In the genomic region with DNA sequence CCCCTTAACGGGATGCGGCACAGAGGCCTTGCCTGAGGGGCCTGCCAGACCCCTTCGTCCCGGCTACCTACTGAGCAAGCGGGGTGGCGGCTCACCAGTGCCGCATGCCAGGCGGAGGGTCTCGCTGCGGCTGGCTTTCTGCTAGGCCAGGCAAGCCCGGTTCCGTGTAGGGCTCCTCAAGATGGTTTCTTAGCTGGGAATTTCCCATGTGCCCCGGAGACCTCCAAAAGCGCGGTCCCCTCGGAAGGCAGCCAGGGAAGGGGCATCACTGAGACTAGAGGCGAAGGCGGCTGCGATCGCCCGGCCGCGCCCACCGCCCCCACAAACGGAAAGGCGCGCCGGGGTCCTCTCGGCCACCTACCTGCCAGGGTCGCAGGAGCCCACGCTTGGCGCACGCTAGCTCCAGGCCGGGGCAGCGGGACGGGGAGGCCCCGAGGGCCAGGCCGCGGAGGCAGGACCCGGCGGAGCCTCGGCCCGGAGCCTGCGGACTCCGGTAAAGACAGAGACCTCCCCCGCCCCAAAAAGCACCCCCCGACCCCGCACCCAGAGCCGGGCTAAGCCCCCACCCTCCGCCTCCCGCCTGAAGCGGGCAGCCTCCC, we compare ENCODE assay signal across 8 cellular contexts. TPM values are rescaled to one million over a fixed set of nuclear protein-coding genes. Genes with fewer than 3 reads are reported as not detected.
DNase-seq lines count a peak whose midpoint lies in the region; ATAC-seq and TF ChIP-seq lines count a peak whose summit lies in the region.

No MANE protein-coding gene starts in this region.

- TF ChIP-seq CTCF in CD8-positive, alpha-beta T cell (IDR thresholded peaks at IDR 0.05) = no peak
- TF ChIP-seq CTCF in gastrocnemius medialis (IDR thresholded peaks at IDR 0.05 in 4 of 5, conservative IDR thresholded peaks at IDR 0.05 in 1 of 5) = no peak

- POLR2A ChIA-PET in CD8-positive, alpha-beta T cell (lab: Charles Lee) = no interaction called here

- H3K27me3 ChIP-seq in CD8-positive, alpha-beta T cell (ENCODE audit: insufficient read depth, low read length) = no peaks in the 10 kb centered on the region
- H3K27me3 ChIP-seq in MG63 (no peaks in the 10 kb centered on the region), gastrocnemius medialis (no peaks in the 10 kb centered on the region)

- H3K4me1 Mint-ChIP-seq in CD8-positive, alpha-beta T cell (ENCODE audit: low read depth) = peaks cover 43% of the 10 kb centered on the region
- H3K4me1 Mint-ChIP-seq in activated naive CD4-positive, alpha-beta T cell treated with anti-CD3 and anti-CD28 coated beads for 36 hours (ENCODE audit: low read depth) = peaks cover 46% of the 10 kb centered on the region

- H3K36me3 ChIP-seq in CD8-positive, alpha-beta T cell (ENCODE audit: insufficient read depth, low read length) = no peaks in the 10 kb centered on the region
- H3K36me3 ChIP-seq in MG63 (peaks cover 14% of the 10 kb centered on the region), gastrocnemius medialis (no peaks in the 10 kb centered on the region)

- peak overlapping the region; percentile 92 for H3K4me3 ChIP-seq in CD8-positive, alpha-beta T cell (ENCODE audit: low read depth, low read length)
- peak overlapping the region; percentile 97 for H3K4me3 ChIP-seq in MG63
- H3K4me3 ChIP-seq in gastrocnemius medialis = peak overlapping the region; percentile 62 to 89 (median 76)

- no peak for ATAC-seq in CD8-positive, alpha-beta T cell
- ATAC-seq in left ventricle myocardium superior (peak; percentile 2), gastrocnemius medialis (no peak), HG03565 (IDR thresholded peaks at IDR 0.05; ENCODE audit: unreplicated experiment) (no peak), GM19395 (IDR thresholded peaks at IDR 0.05; ENCODE audit: unreplicated experiment) (no peak)

- DNase-seq in CD8-positive, alpha-beta T cell = peak in 4 of 7 experiments; percentile 15 to 52 (median 25)
- DNase-seq in MG63 (no peak), left ventricle myocardium superior (no peak), gastrocnemius medialis (no peak), NCI-H2029 (lab: John Stamatoyannopoulos, UW) (no peak)
- DNase-seq in activated naive CD4-positive, alpha-beta T cell treated with anti-CD3 and anti-CD28 coated beads for 36 hours = no peak

- intact Hi-C loops in CD8-positive, alpha-beta T cell (cut with DNase I, micrococcal nuclease) = loop anchor here (1.0 to 2.0 kb wide), 3 partner anchors 24 to 77 kb away; a partner anchor contains a TSS
- intact Hi-C loops in activated naive CD4-positive, alpha-beta T cell treated with anti-CD3 and anti-CD28 coated beads for 36 hours (cut with micrococcal nuclease) = loop anchor here (1.0 to 10.0 kb wide), 4 partner anchors 77 to 916 kb away; a partner anchor contains a TSS
- intact Hi-C loops in left ventricle myocardium superior (cut with micrococcal nuclease) = no loop called here
- intact Hi-C loops in gastrocnemius medialis (cut with DNase I; ENCODE audit: low total_unique reads) = loop anchor here (1.0 to 2.0 kb wide), 4 partner anchors 24 to 170 kb away; a partner anchor contains a TSS

- H3K27ac ChIP-seq in CD8-positive, alpha-beta T cell (ENCODE audit: low read depth, low read length) = peak overlapping the region; percentile 53
- H3K27ac ChIP-seq in gastrocnemius medialis = peak overlapping the region; percentile 85 to 95 (median 92)

- TF ChIP-seq POLR2A in gastrocnemius medialis (IDR thresholded peaks at IDR 0.05) = no peak

- H3K4me1 ChIP-seq in CD8-positive, alpha-beta T cell (ENCODE audit: insufficient read depth, low read length) = peaks cover 30% of the 10 kb centered on the region
- peaks cover 11 to 17% of the 10 kb centered on the region in 2 donors for H3K4me1 ChIP-seq in gastrocnemius medialis

- CTCF ChIA-PET in CD8-positive, alpha-beta T cell (lab: Charles Lee) = interaction anchor here (1.0 to 1.4 kb wide), 2 partner anchors 75 to 171 kb away, joined by 3 read pairs; no protein-coding TSS in a partner anchor
- CTCF ChIA-PET in activated naive CD4-positive, alpha-beta T cell treated with anti-CD3 and anti-CD28 coated beads for 36 hours (lab: Charles Lee) = interaction anchor here (0.8 to 1.9 kb wide), 4 partner anchors 20 to 75 kb away, joined by 3 to 7 read pairs (median 6); no protein-coding TSS in a partner anchor

- H3K27ac Mint-ChIP-seq in CD8-positive, alpha-beta T cell = peak overlapping the region; percentile 38
- H3K27ac Mint-ChIP-seq in activated naive CD4-positive, alpha-beta T cell treated with anti-CD3 and anti-CD28 coated beads for 36 hours = no peak overlapping the region

- H3K4me3 Mint-ChIP-seq in CD8-positive, alpha-beta T cell = peak overlapping the region; percentile 66
- peak overlapping the region; percentile 68 for H3K4me3 Mint-ChIP-seq in activated naive CD4-positive, alpha-beta T cell treated with anti-CD3 and anti-CD28 coated beads for 36 hours

- H3K36me3 Mint-ChIP-seq in CD8-positive, alpha-beta T cell = no peaks in the 10 kb centered on the region
- H3K36me3 Mint-ChIP-seq in activated naive CD4-positive, alpha-beta T cell treated with anti-CD3 and anti-CD28 coated beads for 36 hours (ENCODE audit: low read depth) = peaks cover 1% of the 10 kb centered on the region

- in situ Hi-C loops in gastrocnemius medialis (cut with MboI; ENCODE audit: low sequenced_read_pairs in 4 of 4) = loop anchor here in 1 of 4 donors (10.0 kb wide), 1 partner anchor 74 kb away; a partner anchor contains a TSS

- H3K9me3 ChIP-seq in CD8-positive, alpha-beta T cell (ENCODE audit: low read length) = no peaks in the 10 kb centered on the region
- H3K9me3 ChIP-seq in MG63 (no peaks in the 10 kb centered on the region), gastrocnemius medialis (no peaks in the 10 kb centered on the region)

- H3K9me3 Mint-ChIP-seq in CD8-positive, alpha-beta T cell = no peaks in the 10 kb centered on the region
- H3K9me3 Mint-ChIP-seq in activated naive CD4-positive, alpha-beta T cell treated with anti-CD3 and anti-CD28 coated beads for 36 hours = no peaks in the 10 kb centered on the region

- H3K27me3 Mint-ChIP-seq in CD8-positive, alpha-beta T cell (ENCODE audit: low read depth) = peaks cover 9% of the 10 kb centered on the region
- H3K27me3 Mint-ChIP-seq in activated naive CD4-positive, alpha-beta T cell treated with anti-CD3 and anti-CD28 coated beads for 36 hours (ENCODE audit: low read depth) = peaks cover 5% of the 10 kb centered on the region

RNA-seq across cellular contexts. Expression of a gene that starts 23.8 kb away (rescaled TPM):
- 10 to 100 TPM in 1 of 2 experiments, 1 to 10 TPM in 1; 7.0 to 11.7 TPM for total RNA-seq in CD8-positive, alpha-beta T cell
- 13.4 and 20.6 TPM in 2 replicates for total RNA-seq in MG63 (2014; rRNA removed; shearing (Covaris generic); ENCODE audit: low replicate concordance)
- total RNA-seq in activated naive CD4-positive, alpha-beta T cell treated with anti-CD3 and anti-CD28 coated beads for 36 hours = 10 to 100 TPM; 21.0 to 25.8 TPM
- 90.4 TPM for total RNA-seq in left ventricle myocardium superior
- 1 to 10 TPM; 6.0 to 9.8 (median 8.1) TPM for total RNA-seq in gastrocnemius medialis

Comparison
In these comparisons a context has a peak if more than half of its experiments do, and no peak if none do; other contexts are left out.
1. DNase-seq: peak in CD8-positive, alpha-beta T cell (4 of 7); none in MG63 (single experiment), activated naive CD4-positive, alpha-beta T cell treated with anti-CD3 and anti-CD28 coated beads for 36 hours (single experiment), left ventricle myocardium superior (single experiment), gastrocnemius medialis (0 of 2) and NCI-H2029 (single experiment).
2. Peak in every context shown above with its lines, with median percentiles within 50 percentile points of each other: H3K4me3 ChIP-seq.